Comparison of ENCODE assay signal across 1 cellular context in the genomic region with DNA sequence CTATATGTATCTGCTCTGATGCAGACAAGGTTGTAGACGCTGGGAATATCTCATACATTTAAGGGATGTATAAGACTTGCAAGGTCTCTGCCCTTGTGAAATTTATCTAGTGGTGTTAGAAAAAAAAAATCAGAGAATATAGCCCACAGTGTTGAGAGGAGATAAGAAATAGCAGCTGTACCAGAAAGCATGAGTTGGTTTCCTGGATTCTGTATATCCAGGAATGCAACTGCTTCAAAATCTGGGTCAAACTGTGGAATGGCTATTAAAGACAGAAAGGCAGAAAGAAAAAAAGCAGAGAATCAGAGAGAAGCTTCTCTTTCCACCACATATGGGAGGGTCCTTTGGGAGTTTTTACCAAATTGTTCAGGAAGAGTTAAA.
TF ChIP-seq lines count a peak whose summit lies in the region.

No MANE protein-coding gene starts in this region.

TF ChIP-seq in A549, 52 proteins besides CTCF, POLR2A, EP300 and RAD21 (continued from another document):
- no peak for TF ChIP-seq CHD2 (IDR thresholded peaks at IDR 0.05; ENCODE audit: low read length, partially characterized antibody)
- TF ChIP-seq CEBPB (IDR thresholded peaks at IDR 0.05) = no peak
- TF ChIP-seq TFCP2L1 (CRISPR knock-in tag; IDR thresholded peaks at IDR 0.05) = no peak
- TF ChIP-seq HDAC2 (IDR thresholded peaks at IDR 0.05) = no peak
TF ChIP-seq in A549: peak in this region for 0.
